Comparison of ENCODE assay signal across 7 cellular contexts in the genomic region with DNA sequence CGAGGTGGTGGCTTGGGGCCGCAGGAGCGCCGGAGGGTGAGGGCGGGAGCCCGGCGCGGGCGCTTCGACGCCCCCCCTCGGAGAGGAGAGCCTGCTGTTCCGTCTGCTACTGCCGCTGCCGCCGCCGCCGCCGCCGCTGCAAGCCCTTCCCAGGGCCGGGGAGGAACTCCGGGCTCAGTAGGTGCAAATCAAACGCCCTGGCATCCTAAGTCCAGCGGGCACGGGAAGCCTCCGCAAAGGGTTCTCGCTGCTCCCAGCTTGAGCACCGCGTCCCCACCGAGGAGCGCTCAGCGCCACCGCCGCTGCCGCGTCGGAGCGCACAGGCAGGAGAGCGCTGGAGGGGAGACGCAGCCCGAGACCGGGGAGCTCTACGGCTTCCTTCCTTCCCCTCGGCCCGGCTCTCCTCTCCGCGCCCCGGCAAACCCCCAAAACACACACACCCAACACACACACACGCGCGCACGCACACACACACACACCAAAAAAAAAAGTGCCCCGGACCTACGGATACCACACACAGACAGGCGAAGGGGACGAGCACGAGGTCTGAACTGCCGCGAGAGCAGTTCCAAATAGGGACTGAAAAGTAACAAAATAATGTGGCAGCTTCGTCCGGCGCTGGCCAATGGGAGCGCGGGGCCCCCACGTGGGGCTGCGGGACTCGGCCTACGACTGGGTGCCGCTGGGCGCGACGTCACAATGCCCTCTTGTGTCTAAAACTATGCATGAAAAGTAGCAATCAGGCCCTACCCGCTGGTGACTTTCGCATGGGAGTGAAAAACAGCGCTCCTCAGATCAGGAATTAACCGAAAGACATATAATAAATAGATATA. TPM values are rescaled to one million over a fixed set of nuclear protein-coding genes. Genes with fewer than 3 reads are reported as not detected.
DNase-seq lines count a peak whose midpoint lies in the region; ATAC-seq and TF ChIP-seq lines count a peak whose summit lies in the region.

TSS of gene TLE3 (minus strand) at position 581 of the 833 bp plus-strand sequence. CDS start 1,119 bp downstream, outside the sequence.

- H3K79me2 ChIP-seq in hepatocyte, result peaks cover 46% of the 10 kb centered on the region

- WGBS in hepatocyte (ENCODE audit: low lambda C conversion rate, missing lambda C conversion rate), result under 1% methylated on average over 66 of the region's 76 CpGs

- no peaks in the 10 kb centered on the region for H3K36me3 ChIP-seq in hepatocyte (replicated peaks; ENCODE audit: insufficient read depth, low read depth)

- peak within 1 kb of the TSS; percentile 93 for H3K4me2 ChIP-seq in hepatocyte

- no peaks in the 10 kb centered on the region for H3K27me3 ChIP-seq in hepatocyte

- H3K4me3 ChIP-seq in hepatocyte, result peak within 1 kb of the TSS; percentile 77

- H4K20me1 ChIP-seq in hepatocyte (ENCODE audit: insufficient read depth, poor library complexity, severe bottlenecking), result peaks cover 13% of the 10 kb centered on the region

- peak; percentile 62 for ATAC-seq in GM18502 (IDR thresholded peaks at IDR 0.05; ENCODE audit: poor library complexity, unreplicated experiment)
- ATAC-seq in HG02973 (IDR thresholded peaks at IDR 0.05; ENCODE audit: unreplicated experiment), result peak; percentile 45

- no peaks in the 10 kb centered on the region for H3K9me3 ChIP-seq in hepatocyte (ENCODE audit: low read depth)

- H3K9me2 ChIP-seq in hepatocyte (replicated peaks; ENCODE audit: insufficient read depth), result no peaks in the 10 kb centered on the region

- DNase-seq in NCI-H2029 (lab: John Stamatoyannopoulos, UW) (peak; percentile 84), T-helper 9 cell (peak; percentile 95), astrocyte of the hippocampus (ENCODE audit: low read depth, low spot score) (peak; percentile 100), hepatocyte (ENCODE audit: low spot score) (peak; percentile 99), retina (peak; percentile 98)

- peak; percentile 51 for TF ChIP-seq CTCF in hepatocyte (IDR thresholded peaks at IDR 0.05; ENCODE audit: poor library complexity)

- peak within 1 kb of the TSS; percentile 91 for H3K27ac ChIP-seq in hepatocyte

- peaks cover 50% of the 10 kb centered on the region for H3K4me1 ChIP-seq in hepatocyte (ENCODE audit: insufficient read depth)

- peak within 1 kb of the TSS; percentile 31 for H2AFZ ChIP-seq in hepatocyte

RNA-seq across cellular contexts. Expression of gene TLE3, which starts in this region (rescaled TPM):
- 18.0 and 45.9 TPM in 2 replicates for total RNA-seq in hepatocyte
- polyA plus RNA-seq in hepatocyte, result 21.2 and 32.8 TPM in 2 replicates

Comparison
In these comparisons a context has a peak if more than half of its experiments do, and no peak if none do; other contexts are left out.
1. Peak in every context shown above with its lines: DNase-seq, ATAC-seq, H3K4me3 ChIP-seq and H3K27ac ChIP-seq.